ENCODE assay signal across 9 cellular contexts in genomic region chr9:117414906-117415583, GRCh38. TPM values are rescaled to one million over a fixed set of nuclear protein-coding genes. Genes with fewer than 3 reads are reported as not detected.
DNase-seq lines count a peak whose midpoint lies in the region; ATAC-seq and TF ChIP-seq lines count a peak whose summit lies in the region.
"Had no signal": no experiment of that assay in that cellular context is flagged by ENCODE, and none has a peak within 500 bp of the region (broad histone marks: within the 10 kb centered on the region; RNA-seq: fewer than 3 reads in every experiment).

TSS of gene ASTN2 (minus strand) at chr9:117415057. CDS start at chr9:117414938, 119 bp downstream.

- H3K4me3 ChIP-seq in testis = peak within 1 kb of the TSS; percentile 45 to 68

- peaks cover 7% of the 10 kb centered on the region for H3K4me1 ChIP-seq in testis

- WGBS in testis, 2 donors = 0 to 1% methylated on average over 31 to 52 of the region's 53 CpGs

- ATAC-seq in left colon = peak; percentile 24
- no peak for ATAC-seq in HG03039 (IDR thresholded peaks at IDR 0.05; ENCODE audit: unreplicated experiment)

- H3K36me3 Mint-ChIP-seq in brain = no peaks in the 10 kb centered on the region

- DNase-seq in DMS 273 (lab: John Stamatoyannopoulos, UW; ENCODE audit: unreplicated experiment) (peak; percentile 82), DMS 273 treated with DMSO at 0.1 percent for 48 hours (lab: John Stamatoyannopoulos, UW) (no peak), left colon (peak in 1 of 2 donors; percentile 7), testis (peak; percentile 57), NCI-H1048 (lab: John Stamatoyannopoulos, UW) (no peak), NOMO-1 treated with dmso at 0.1 percent for 144 hours (lab: John Stamatoyannopoulos, UW; ENCODE audit: unreplicated experiment) (no peak)

- no peaks in the 10 kb centered on the region for H3K9me3 ChIP-seq in testis

- H3K4me1 Mint-ChIP-seq in brain = peaks cover 26% of the 10 kb centered on the region

- H3K9me3 Mint-ChIP-seq in brain = peaks cover 0 to 3% (median 0%) of the 10 kb centered on the region in 5 experiments

- no peak for TF ChIP-seq POLR2A in testis (IDR thresholded peaks at IDR 0.05)

- H3K27me3 ChIP-seq in testis = no peaks in the 10 kb centered on the region

- no peaks in the 10 kb centered on the region for H3K36me3 ChIP-seq in testis (ENCODE audit: low read depth, missing control alignments)

- TF ChIP-seq CTCF in brain (conservative IDR thresholded peaks at IDR 0.05) = no peak
- TF ChIP-seq CTCF in testis (IDR thresholded peaks at IDR 0.05) = no peak

- H3K4me3 Mint-ChIP-seq in brain = peak within 1 kb of the TSS; percentile 87 to 91 (median 89)

- peak within 1 kb of the TSS in 1 of 5 experiments; percentile 91 for H3K27ac Mint-ChIP-seq in brain

- H3K27me3 Mint-ChIP-seq in brain = peaks cover 37% of the 10 kb centered on the region

- H3K27ac ChIP-seq in testis = no peak within 1 kb of the TSS
- H3K27ac ChIP-seq: 22Rv1 had no signal

- intact Hi-C loops in left colon (cut with DNase I, micrococcal nuclease) = no loop called here
- intact Hi-C loops in testis (cut with DNase I; ENCODE audit: low total_unique reads) = no loop called here

RNA-seq across cellular contexts. Expression of gene ASTN2, which starts in this region (rescaled TPM):
- polyA plus RNA-seq in brain (ENCODE audit: insufficient read depth, low read depth, low replicate concordance) = 41.2 TPM
- 1 to 10 TPM; 3.1 to 4.9 TPM for total RNA-seq in left colon
- 100 to 1,000 TPM; 117 to 157 TPM for total RNA-seq in testis
- 55.7 TPM for polyA plus RNA-seq in testis (ENCODE audit: insufficient read depth, low read depth, low replicate concordance)

Comparison
In these comparisons a context has a peak if more than half of its experiments do, and no peak if none do; other contexts are left out.
1. RNA of gene ASTN2 (total RNA-seq): 117 to 157 TPM in testis; 3.1 to 4.9 TPM in left colon; every median in the first group is over 10 times any median in the second.
2. DNase-seq: peak in DMS 273 (single experiment) and testis (single experiment); none in DMS 273 treated with DMSO at 0.1 percent for 48 hours (single experiment), NCI-H1048 (single experiment) and NOMO-1 treated with dmso at 0.1 percent for 144 hours (single experiment).